27 cellular contexts compared by ENCODE assay signal in genomic region chr3:99330281-99330680, GRCh38.
DNase-seq lines count a peak whose midpoint lies in the region; ATAC-seq and TF ChIP-seq lines count a peak whose summit lies in the region.
"Had no signal": no experiment of that assay in that cellular context is flagged by ENCODE, and none has a peak within 500 bp of the region (broad histone marks: within the 10 kb centered on the region; RNA-seq: fewer than 3 reads in every experiment).

No MANE protein-coding gene starts in this region.

- 25 to 30% methylated on average over 2 of the region's 2 CpGs for WGBS in tibial nerve, 2 donors

- H3K4me3 ChIP-seq in RWPE2 (ENCODE audit: severe bottlenecking) (no peak overlapping the region), coronary artery (peak overlapping the region; percentile 1), parathyroid adenoma (ENCODE audit: low read depth, low read length) (no peak overlapping the region), tibial nerve (no peak overlapping the region)
- H3K4me3 ChIP-seq: esophagus muscularis mucosa, prostate gland, upper lobe of right lung had no signal

- H3K9me3 Mint-ChIP-seq in activated T-cell treated with anti-CD3 and anti-CD28 coated beads, Interleukin-2, amount 50 U/mL, for 24 hours = peaks cover 5% of the 10 kb centered on the region
- H3K9me3 Mint-ChIP-seq: activated CD4-positive, alpha-beta T cell treated with anti-CD3 and anti-CD28 coated beads, Interleukin-2, amount 10 ng/mL, durations not matched to agents 24 days and 14 days; activated naive CD8-positive, alpha-beta T cell treated with anti-CD3 and anti-CD28 coated beads, Interleukin-2, amount 10 ng/mL, durations not matched to agents 7 days and 5 days; activated T-helper 2 cell treated with anti-CD3 and anti-CD28 coated beads, Interferon-gamma antibody, Interleukin-2, Interleukin-4, amounts not matched to agents 10 μg/mL and 5 μg/mL and 100 μg/mL, durations not matched to agents 14 hours and 24 hours and 36 hours; H9; nephron had no signal

- peak overlapping the region; percentile 13 for H2AFZ ChIP-seq in parathyroid adenoma

- TF ChIP-seq CTCF in RWPE2 (IDR thresholded peaks at IDR 0.05; ENCODE audit: poor library complexity, severe bottlenecking) = no peak
- no peak for TF ChIP-seq CTCF in coronary artery (IDR thresholded peaks at IDR 0.05)
- no peak for TF ChIP-seq CTCF in parathyroid adenoma (IDR thresholded peaks at IDR 0.05)
- TF ChIP-seq CTCF in tibial nerve (IDR thresholded peaks at IDR 0.05) = no peak

- no peak overlapping the region for H3K27ac Mint-ChIP-seq in activated T-cell treated with anti-CD3 and anti-CD28 coated beads, Interleukin-2, amount 50 U/mL, for 24 hours
- H3K27ac Mint-ChIP-seq: activated CD4-positive, alpha-beta T cell treated with anti-CD3 and anti-CD28 coated beads, Interleukin-2, amount 10 ng/mL, durations not matched to agents 24 days and 14 days; activated naive CD8-positive, alpha-beta T cell treated with anti-CD3 and anti-CD28 coated beads, Interleukin-2, amount 10 ng/mL, durations not matched to agents 7 days and 5 days; activated T-helper 2 cell treated with anti-CD3 and anti-CD28 coated beads, Interferon-gamma antibody, Interleukin-2, Interleukin-4, amounts not matched to agents 10 μg/mL and 5 μg/mL and 100 μg/mL, durations not matched to agents 14 hours and 24 hours and 36 hours; B cell; nephron; stimulated activated naive CD8-positive, alpha-beta T cell treated with anti-CD3 and anti-CD28 coated beads, Interleukin-15, amount 100 ng/mL, for 72 hours had no signal

- H3K27me3 Mint-ChIP-seq in activated T-cell treated with anti-CD3 and anti-CD28 coated beads, Interleukin-2, amount 50 U/mL, for 24 hours = no peaks in the 10 kb centered on the region
- H3K27me3 Mint-ChIP-seq: activated CD4-positive, alpha-beta T cell treated with anti-CD3 and anti-CD28 coated beads, Interleukin-2, amount 10 ng/mL, durations not matched to agents 24 days and 14 days; activated naive CD8-positive, alpha-beta T cell treated with anti-CD3 and anti-CD28 coated beads, Interleukin-2, amount 10 ng/mL, durations not matched to agents 7 days and 5 days; B cell; stimulated activated naive CD8-positive, alpha-beta T cell treated with anti-CD3 and anti-CD28 coated beads, Interleukin-15, amount 100 ng/mL, for 72 hours had no signal

- no peak overlapping the region for H3K4me2 ChIP-seq in parathyroid adenoma (ENCODE audit: low read length)

- no peak for TF ChIP-seq POLR2A in tibial nerve (IDR thresholded peaks at IDR 0.05)

- H3K36me3 Mint-ChIP-seq in activated T-cell treated with anti-CD3 and anti-CD28 coated beads, Interleukin-2, amount 50 U/mL, for 24 hours (ENCODE audit: low read depth) = no peaks in the 10 kb centered on the region
- H3K36me3 Mint-ChIP-seq: activated naive CD8-positive, alpha-beta T cell treated with anti-CD3 and anti-CD28 coated beads, Interleukin-2, amount 10 ng/mL, durations not matched to agents 7 days and 5 days; mesothelial cell of epicardium had no signal

- no peaks in the 10 kb centered on the region for H3K27me3 ChIP-seq in RWPE2 (ENCODE audit: insufficient read depth, poor library complexity, severe bottlenecking)
- no peaks in the 10 kb centered on the region for H3K27me3 ChIP-seq in parathyroid adenoma (ENCODE audit: control insufficient read depth, insufficient read depth, low read length)
- H3K27me3 ChIP-seq in tibial nerve = no peaks in the 10 kb centered on the region
- H3K27me3 ChIP-seq: esophagus muscularis mucosa, upper lobe of right lung had no signal

- TF ChIP-seq EP300 in tibial nerve (IDR thresholded peaks at IDR 0.05) = no peak

- no peak for ATAC-seq in RWPE2 (ENCODE audit: low read depth)
- ATAC-seq: stimulated activated naive CD8-positive, alpha-beta T cell treated with anti-CD3 and anti-CD28 coated beads, Interleukin-15, amount 100 ng/mL, for 72 hours; upper lobe of right lung had no signal

- H3K4me1 ChIP-seq in RWPE2 (ENCODE audit: insufficient read depth, poor library complexity, severe bottlenecking) (peaks cover 12% of the 10 kb centered on the region), parathyroid adenoma (peaks cover 10% of the 10 kb centered on the region), tibial nerve (no peaks in the 10 kb centered on the region)
- H3K4me1 ChIP-seq: esophagus muscularis mucosa, prostate gland, upper lobe of right lung had no signal

- DNase-seq in H4 (ENCODE audit: low spot score) (peak; percentile 39), RWPE2 (ENCODE audit: low spot score) (no peak), coronary artery (ENCODE audit: low spot score) (no peak), HPDE6-E6E7 (ENCODE audit: extremely low spot score) (no peak), tibial nerve (ENCODE audit: low spot score in 2 of 2) (no peak)
- DNase-seq in activated T-cell treated with anti-CD3 and anti-CD28 coated beads, Interleukin-2, amount 50 U/mL, for 24 hours = no peak
- DNase-seq: activated CD4-positive, alpha-beta T cell treated with anti-CD3 and anti-CD28 coated beads, Interleukin-2, amount 10 ng/mL, durations not matched to agents 24 days and 14 days; activated naive CD8-positive, alpha-beta T cell treated with anti-CD3 and anti-CD28 coated beads, Interleukin-2, amount 10 ng/mL, durations not matched to agents 7 days and 5 days; caudate nucleus; COR-L47; DMS79 treated with DMSO at 0.1 percent for 48 hours; effector CD4-positive, alpha-beta T cell; H9; Kasumi-1; NCI-H69; SHP77 treated with DMSO at 0.1 percent for 48 hours; small intestine; stimulated activated CD4-positive, alpha-beta T cell treated with anti-CD3 and anti-CD28 coated beads, Interleukin-4, amount 100 ng/mL, for 24 hours; stimulated activated naive CD8-positive, alpha-beta T cell treated with anti-CD3 and anti-CD28 coated beads, Interleukin-15, amount 100 ng/mL, for 72 hours; upper lobe of right lung had no signal

- no peaks in the 10 kb centered on the region for H3K4me1 Mint-ChIP-seq in activated T-cell treated with anti-CD3 and anti-CD28 coated beads, Interleukin-2, amount 50 U/mL, for 24 hours (ENCODE audit: low read depth)
- H3K4me1 Mint-ChIP-seq: activated CD4-positive, alpha-beta T cell treated with anti-CD3 and anti-CD28 coated beads, Interleukin-2, amount 10 ng/mL, durations not matched to agents 24 days and 14 days; activated naive CD8-positive, alpha-beta T cell treated with anti-CD3 and anti-CD28 coated beads, Interleukin-2, amount 10 ng/mL, durations not matched to agents 7 days and 5 days; B cell; H9; stimulated activated naive CD8-positive, alpha-beta T cell treated with anti-CD3 and anti-CD28 coated beads, Interleukin-15, amount 100 ng/mL, for 72 hours had no signal

- no peak overlapping the region for H3K9ac ChIP-seq in parathyroid adenoma

- H3K27ac ChIP-seq in RWPE2 (ENCODE audit: poor library complexity, severe bottlenecking) (peak overlapping the region; percentile 19), coronary artery (peak overlapping the region in 1 of 2 donors; percentile 1), parathyroid adenoma (no peak overlapping the region), tibial nerve (no peak overlapping the region)
- H3K27ac ChIP-seq: esophagus muscularis mucosa, prostate gland, upper lobe of right lung had no signal

- no peaks in the 10 kb centered on the region for H3K9me3 ChIP-seq in RWPE2 (ENCODE audit: severe bottlenecking)
- no peaks in the 10 kb centered on the region for H3K9me3 ChIP-seq in parathyroid adenoma (ENCODE audit: control insufficient read depth, low read length)
- no peaks in the 10 kb centered on the region for H3K9me3 ChIP-seq in tibial nerve
- H3K9me3 ChIP-seq: esophagus muscularis mucosa, prostate gland, upper lobe of right lung had no signal

- H3K36me3 ChIP-seq in RWPE2 (ENCODE audit: low read depth) (no peaks in the 10 kb centered on the region), parathyroid adenoma (ENCODE audit: control insufficient read depth, insufficient read depth, low read length) (no peaks in the 10 kb centered on the region), tibial nerve (no peaks in the 10 kb centered on the region)
- H3K36me3 ChIP-seq: esophagus muscularis mucosa, prostate gland, upper lobe of right lung had no signal

- H3K4me3 Mint-ChIP-seq in activated T-cell treated with anti-CD3 and anti-CD28 coated beads, Interleukin-2, amount 50 U/mL, for 24 hours = no peak overlapping the region
- H3K4me3 Mint-ChIP-seq: activated CD4-positive, alpha-beta T cell treated with anti-CD3 and anti-CD28 coated beads, Interleukin-2, amount 10 ng/mL, durations not matched to agents 24 days and 14 days; activated naive CD8-positive, alpha-beta T cell treated with anti-CD3 and anti-CD28 coated beads, Interleukin-2, amount 10 ng/mL, durations not matched to agents 7 days and 5 days; B cell; H9; mesothelial cell of epicardium; nephron; stimulated activated naive CD8-positive, alpha-beta T cell treated with anti-CD3 and anti-CD28 coated beads, Interleukin-15, amount 100 ng/mL, for 72 hours had no signal

- H3K79me2 ChIP-seq in parathyroid adenoma = no peaks in the 10 kb centered on the region
